ENCODE assay signal across 8 cellular contexts in genomic region chr5:81838307-81838906, GRCh38.
DNase-seq lines count a peak whose midpoint lies in the region; ATAC-seq and TF ChIP-seq lines count a peak whose summit lies in the region.

No MANE protein-coding gene starts in this region.

- DNase-seq in GM10266 (ENCODE audit: extremely low spot score) (no peak), Panc1 (ENCODE audit: low read depth, low spot score) (no peak), endodermal cell (peak; percentile 79), neural progenitor cell (ENCODE audit: low spot score) (peak; percentile 38), GM19238 (ENCODE audit: insufficient read length, low spot score) (no peak)

- intact Hi-C loops in Panc1 (cut with micrococcal nuclease; ENCODE audit: unreplicated experiment) = loop anchor here (5.0 kb wide), 1 partner anchor 331 kb away; no protein-coding TSS in a partner anchor

- H3K9ac ChIP-seq in endodermal cell (ENCODE audit: extremely low read depth, low read length, poor library complexity, severe bottlenecking) = no peak overlapping the region
- H3K9ac ChIP-seq in neural progenitor cell = no peak overlapping the region

- TF ChIP-seq CTCF in 22Rv1 (IDR thresholded peaks at IDR 0.05) (peak; percentile 65), GM10266 (IDR thresholded peaks at IDR 0.05; ENCODE audit: control insufficient read depth, insufficient read depth, low read depth, missing control alignments) (peak; percentile 51), Panc1 (IDR thresholded peaks at IDR 0.05) (peak; percentile 76), endodermal cell (conservative IDR thresholded peaks at IDR 0.05) (peak; percentile 85), neural progenitor cell (IDR thresholded peaks at IDR 0.05) (peak; percentile 52)

- H3K4me3 Mint-ChIP-seq in endodermal cell (no peak overlapping the region), neural progenitor cell (no peak overlapping the region)

- POLR2A ChIA-PET in Panc1 (lab: Charles Lee) = no interaction called here

- H3K4me2 ChIP-seq in neural progenitor cell = no peak overlapping the region

- H3K36me3 Mint-ChIP-seq in endodermal cell (ENCODE audit: low read depth) (no peaks in the 10 kb centered on the region), neural progenitor cell (no peaks in the 10 kb centered on the region)

- H3K27me3 ChIP-seq in Panc1 (ENCODE audit: control insufficient read depth, insufficient read depth, low read length) = no peaks in the 10 kb centered on the region
- no peaks in the 10 kb centered on the region for H3K27me3 ChIP-seq in endodermal cell (ENCODE audit: control insufficient read depth, insufficient read depth, low read length, poor library complexity, severe bottlenecking)
- H3K27me3 ChIP-seq in neural progenitor cell = no peaks in the 10 kb centered on the region

- no peaks in the 10 kb centered on the region for H3K36me3 ChIP-seq in Panc1 (ENCODE audit: control insufficient read depth, insufficient read depth, low read length)
- H3K36me3 ChIP-seq in endodermal cell (ENCODE audit: control insufficient read depth, insufficient read depth, low read length) = no peaks in the 10 kb centered on the region
- H3K36me3 ChIP-seq in neural progenitor cell = no peaks in the 10 kb centered on the region

- H3K4me1 Mint-ChIP-seq in endodermal cell = peaks cover 12% of the 10 kb centered on the region
- H3K4me1 Mint-ChIP-seq in neural progenitor cell = peaks cover 27% of the 10 kb centered on the region

- peak overlapping the region; percentile 45 for H2AFZ ChIP-seq in neural progenitor cell (replicated peaks)

- no peaks in the 10 kb centered on the region for H3K79me2 ChIP-seq in neural progenitor cell (ENCODE audit: low read depth)

- WGBS in endodermal cell (ENCODE audit: insufficient coverage in 1 of 2, insufficient read length in 1 of 2), 2 experiments = 52 to 63% methylated on average over 1 to 2 of the region's 2 CpGs

- H3F3A ChIP-seq in neural progenitor cell (ENCODE audit: low read depth) = peaks cover 10% of the 10 kb centered on the region

- H3K4me1 ChIP-seq in Panc1 (ENCODE audit: control insufficient read depth, insufficient read depth, low read length) (no peaks in the 10 kb centered on the region), endodermal cell (ENCODE audit: control insufficient read depth, insufficient read depth, low read length) (no peaks in the 10 kb centered on the region), neural progenitor cell (peaks cover 32% of the 10 kb centered on the region)

- H3K9me3 ChIP-seq in Panc1 (ENCODE audit: control insufficient read depth, insufficient read depth, low read depth, low read length) (no peaks in the 10 kb centered on the region), endodermal cell (ENCODE audit: control insufficient read depth, low read length) (no peaks in the 10 kb centered on the region), neural progenitor cell (ENCODE audit: low read depth) (no peaks in the 10 kb centered on the region)

- no peaks in the 10 kb centered on the region for H4K20me1 ChIP-seq in neural progenitor cell (ENCODE audit: low read depth)

- CTCF ChIA-PET in Panc1 (lab: Charles Lee) = interaction anchor here (0.7 to 1.3 kb wide), 3 partner anchors 12 to 59 kb away, joined by 3 read pairs; no protein-coding TSS in a partner anchor

- no peaks in the 10 kb centered on the region for H3K9me3 Mint-ChIP-seq in endodermal cell
- H3K9me3 Mint-ChIP-seq in neural progenitor cell = no peaks in the 10 kb centered on the region

- ATAC-seq in HG02678 (IDR thresholded peaks at IDR 0.05; ENCODE audit: unreplicated experiment) (peak; percentile 90), Panc1 (peak; percentile 88; the same call in 1 of the 2 replicates), GM21447 (IDR thresholded peaks at IDR 0.05; ENCODE audit: unreplicated experiment) (no peak)

- BruUV-seq in Panc1 (replicated peaks; lab: Mats Ljungman, UMichigan) = no TSS peak

- H3K27ac ChIP-seq in 22Rv1 (no peak overlapping the region), Panc1 (ENCODE audit: low read length) (no peak overlapping the region), endodermal cell (ENCODE audit: low read depth, low read length) (no peak overlapping the region), neural progenitor cell (no peak overlapping the region)

- H3K27me3 Mint-ChIP-seq in endodermal cell (ENCODE audit: insufficient read depth) (no peaks in the 10 kb centered on the region), neural progenitor cell (ENCODE audit: insufficient read depth, low read depth) (peaks cover 6% of the 10 kb centered on the region)

- H3K27ac Mint-ChIP-seq in endodermal cell (peak overlapping the region; percentile 20), neural progenitor cell (peak overlapping the region; percentile 35)

- in situ Hi-C loops in Panc1 (cut with HindIII; ENCODE audit: low pct_unique_long_range_greater_than_20kb, low sequenced_read_pairs) = no loop called here

- no peak overlapping the region for H3K4me3 ChIP-seq in Panc1 (ENCODE audit: low read depth in 2 of 2, low read length in 2 of 2)
- H3K4me3 ChIP-seq in endodermal cell (ENCODE audit: low read length) = no peak overlapping the region
- H3K4me3 ChIP-seq in neural progenitor cell = no peak overlapping the region

Comparison
In these comparisons a context has a peak if more than half of its experiments do, and no peak if none do; other contexts are left out.
1. DNase-seq: peak in endodermal cell (single experiment) and neural progenitor cell (single experiment); none in GM10266 (single experiment), Panc1 (single experiment) and GM19238 (single experiment).
2. Peak in every context shown above with its lines, with median percentiles within 50 percentile points of each other: CTCF ChIP-seq.